Comparison of ENCODE assay signal across 26 cellular contexts in genomic region chr3:71881041-71881440, GRCh38.
"Had no signal": no experiment of that assay in that cellular context is flagged by ENCODE, and none has a peak within 500 bp of the region (broad histone marks: within the 10 kb centered on the region; RNA-seq: fewer than 3 reads in every experiment).

No MANE protein-coding gene starts in this region.

- H3K36me3 ChIP-seq: gastrocnemius medialis, heart left ventricle, lower lobe of right lung, ovary, right lobe of liver, suprapubic skin, transverse colon had no signal

- H3K36me3 Mint-ChIP-seq: natural killer cell had no signal

- H3K27ac ChIP-seq: coronary artery, epithelial cell of prostate, gastrocnemius medialis, heart left ventricle, hepatocyte, lower lobe of right lung, ovary, psoas muscle, right lobe of liver, suprapubic skin, transverse colon had no signal

- DNase-seq: dermis blood vessel endothelial cell; foreskin fibroblast; gastrocnemius medialis; heart left ventricle; left ventricle myocardium superior; lower lobe of right lung; natural killer cell; occipital lobe; ovary; posterior cingulate gyrus; psoas muscle; retina; small intestine; stimulated activated CD4-positive, alpha-beta T cell treated with anti-CD3 and anti-CD28 coated beads, Interleukin-12 subunit alpha, Interleukin-12 subunit beta, amount 100 ng/mL, for 4 hours; stimulated activated CD4-positive, alpha-beta T cell treated with anti-CD3 and anti-CD28 coated beads, Interleukin-1b, Interleukin-23, amount 100 ng/mL, for 48 hours; stimulated activated CD4-positive, alpha-beta T cell treated with anti-CD3 and anti-CD28 coated beads, Interleukin-4, amount 100 ng/mL, for 1 hour; stimulated activated CD8-positive, alpha-beta memory T cell treated with anti-CD3 and anti-CD28 coated beads, Interleukin-4, amount 100 ng/mL, for 48 hours; stimulated activated naive CD4-positive, alpha-beta T cell; stimulated activated naive CD8-positive, alpha-beta T cell treated with anti-CD3 and anti-CD28 coated beads, Interleukin-15, amount 100 ng/mL, for 72 hours; transverse colon had no signal

- H3K27me3 ChIP-seq: gastrocnemius medialis, ovary, right lobe of liver, transverse colon had no signal

- H3K4me3 Mint-ChIP-seq: natural killer cell; stimulated activated naive CD8-positive, alpha-beta T cell treated with anti-CD3 and anti-CD28 coated beads, Interleukin-15, amount 100 ng/mL, for 72 hours had no signal

- H3K4me3 ChIP-seq: coronary artery, gastrocnemius medialis, heart left ventricle, hepatocyte, lower lobe of right lung, ovary, psoas muscle, right lobe of liver, suprapubic skin, transverse colon had no signal

- H3K27ac Mint-ChIP-seq: natural killer cell; stimulated activated naive CD8-positive, alpha-beta T cell treated with anti-CD3 and anti-CD28 coated beads, Interleukin-15, amount 100 ng/mL, for 72 hours had no signal

- H3K4me1 ChIP-seq: gastrocnemius medialis, heart left ventricle, lower lobe of right lung, psoas muscle, right lobe of liver, suprapubic skin had no signal

- H3K9me3 ChIP-seq: gastrocnemius medialis, heart left ventricle, lower lobe of right lung, ovary, psoas muscle, right lobe of liver, suprapubic skin, transverse colon had no signal

- H3K9me3 Mint-ChIP-seq: natural killer cell; stimulated activated naive CD8-positive, alpha-beta T cell treated with anti-CD3 and anti-CD28 coated beads, Interleukin-15, amount 100 ng/mL, for 72 hours had no signal

- H3K4me1 Mint-ChIP-seq: natural killer cell had no signal

- ATAC-seq: esophagus mucosa; gastrocnemius medialis; heart left ventricle; left ventricle myocardium superior; lower lobe of right lung; natural killer cell; psoas muscle; stimulated activated naive CD8-positive, alpha-beta T cell treated with anti-CD3 and anti-CD28 coated beads, Interleukin-15, amount 100 ng/mL, for 72 hours had no signal
